ENCODE assay signal across 23 cellular contexts in genomic region chr13:40136896-40137295, GRCh38.
"Had no signal": no experiment of that assay in that cellular context is flagged by ENCODE, and none has a peak within 500 bp of the region (broad histone marks: within the 10 kb centered on the region; RNA-seq: fewer than 3 reads in every experiment).

No MANE protein-coding gene starts in this region.

- H3K4me1 ChIP-seq: colonic mucosa, foreskin keratinocyte, parathyroid adenoma, prostate gland, spleen had no signal

- ATAC-seq: foreskin keratinocyte, left cardiac atrium, left ventricle myocardium superior had no signal

- H3K4me3 Mint-ChIP-seq: naive B cell, nephron had no signal

- H3K36me3 ChIP-seq: colonic mucosa, esophagus squamous epithelium, prostate gland, spleen, tibial artery, upper lobe of right lung, vagina had no signal

- H3K36me3 Mint-ChIP-seq: naive B cell had no signal

- FAIRE-seq: kidney had no signal

- H3K4me2 ChIP-seq: hepatocyte had no signal

- H3K27ac Mint-ChIP-seq: naive B cell, nephron had no signal

- H3K27me3 ChIP-seq: colonic mucosa, esophagus squamous epithelium, hepatocyte, spleen, tibial artery, upper lobe of right lung, vagina had no signal

- DNase-seq: colonic mucosa; dermis blood vessel endothelial cell; esophagus squamous epithelium; foreskin keratinocyte; head of caudate nucleus; kidney; left cardiac atrium; left ventricle myocardium superior; mesendoderm; naive B cell; retina; spleen; stimulated activated CD4-positive, alpha-beta T cell treated with anti-CD3 and anti-CD28 coated beads, Interleukin-15, amount 100 ng/mL, for 24 hours; stimulated activated CD4-positive, alpha-beta T cell treated with anti-CD3 and anti-CD28 coated beads, Interleukin-4, amount 100 ng/mL, for 24 hours; stimulated activated naive CD4-positive, alpha-beta T cell; tibial artery; upper lobe of right lung had no signal

- H3K4me3 ChIP-seq: colonic mucosa, esophagus squamous epithelium, hepatocyte, lung, prostate gland, spleen, tibial artery, upper lobe of right lung, vagina had no signal

- H2AFZ ChIP-seq: hepatocyte, parathyroid adenoma had no signal

- H3K9me3 Mint-ChIP-seq: naive B cell, nephron had no signal

- H3K27ac ChIP-seq: colonic mucosa, esophagus squamous epithelium, foreskin keratinocyte, hepatocyte, parathyroid adenoma, prostate gland, spleen, tibial artery, upper lobe of right lung, vagina had no signal

- H3K9me3 ChIP-seq: colonic mucosa, esophagus squamous epithelium, prostate gland, spleen, tibial artery, upper lobe of right lung, vagina had no signal

- H3K9ac ChIP-seq: parathyroid adenoma had no signal

- H3K79me2 ChIP-seq: hepatocyte, parathyroid adenoma had no signal
